In genomic region chr5:177509991-177510566, GRCh38 we compare ENCODE assay signal across 10 cellular contexts. TPM values are rescaled to one million over a fixed set of nuclear protein-coding genes. Genes with fewer than 3 reads are reported as not detected.
DNase-seq lines count a peak whose midpoint lies in the region; ATAC-seq and TF ChIP-seq lines count a peak whose summit lies in the region.
"Had no signal": no experiment of that assay in that cellular context is flagged by ENCODE, and none has a peak within 500 bp of the region (broad histone marks: within the 10 kb centered on the region; RNA-seq: fewer than 3 reads in every experiment).

No MANE protein-coding gene starts in this region.

- H3K9ac ChIP-seq in HCT116 (ENCODE audit: low read length) (no peak overlapping the region), SU-DHL-6 (ENCODE audit: low read length) (peak overlapping the region; percentile 88), rectal smooth muscle tissue (ENCODE audit: low read length) (no peak overlapping the region)

- TF ChIP-seq RAD21 in HCT116 (IDR thresholded peaks at IDR 0.05; ENCODE audit: low read depth): no peak

- peak overlapping the region in 1 of 2 donors; percentile 25 for H3K4me3 Mint-ChIP-seq in effector memory CD8-positive, alpha-beta T cell
- H3K4me3 Mint-ChIP-seq: type B pancreatic cell had no signal

- CTCF ChIA-PET in HCT116 (lab: Charles Lee): no interaction called here

- H4K20me1 ChIP-seq in HCT116 (ENCODE audit: insufficient read depth) (no peaks in the 10 kb centered on the region), SU-DHL-6 (ENCODE audit: low read depth, low read length) (no peaks in the 10 kb centered on the region)

- peak; percentile 21; the same call in 1 of the 2 replicates for ATAC-seq in HCT116
- ATAC-seq in effector memory CD8-positive, alpha-beta T cell (replicated peaks): no peak
- no peak for ATAC-seq in GM18519 (IDR thresholded peaks at IDR 0.05; ENCODE audit: low FRiP score, unreplicated experiment)

- no peaks in the 10 kb centered on the region for H3K9me3 Mint-ChIP-seq in effector memory CD8-positive, alpha-beta T cell
- H3K9me3 Mint-ChIP-seq: type B pancreatic cell had no signal

- RAD21 ChIA-PET in HCT116 (lab: Charles Lee; ENCODE audit: low non-redundant PET in 1 of 2, low total read pairs in 2 of 2, uncharacterized antibody in 2 of 2, unreplicated experiment in 2 of 2): no interaction called here

- H2AFZ ChIP-seq in HCT116 (ENCODE audit: low read depth, low read length, poor library complexity, severe bottlenecking) (no peak overlapping the region), SU-DHL-6 (ENCODE audit: low read depth, low read length, severe bottlenecking) (no peak overlapping the region)

- POLR2A ChIA-PET in HCT116 (lab: Charles Lee): no interaction called here

- no peak for TF ChIP-seq CTCF in HCT116 (IDR thresholded peaks at IDR 0.05 in 2 of 3, conservative IDR thresholded peaks at IDR 0.05 in 1 of 3; ENCODE audit: borderline replicate concordance in 1 of 3, insufficient read depth in 1 of 3, low read depth in 2 of 3, low read length in 2 of 3)
- TF ChIP-seq CTCF in SU-DHL-6 (IDR thresholded peaks at IDR 0.05; ENCODE audit: insufficient read depth, low read length, poor library complexity, severe bottlenecking): peak; percentile 47

- TF ChIP-seq POLR2A in GM18526 (IDR thresholded peaks at IDR 0.05; ENCODE audit: extremely low read depth, insufficient read length) (peak; percentile 42), HCT116 (IDR thresholded peaks at IDR 0.05; ENCODE audit: borderline replicate concordance, extremely low read depth, insufficient read depth, insufficient read length) (no peak)

- H3K79me2 ChIP-seq in HCT116 (ENCODE audit: insufficient read depth, low read length) (peaks cover 8% of the 10 kb centered on the region; the same call in 1 of the 2 replicates), SU-DHL-6 (ENCODE audit: insufficient read depth, low read length) (peaks cover 26% of the 10 kb centered on the region)

- H3K27me3 ChIP-seq in HCT116 (ENCODE audit: insufficient read depth, low read length): no peaks in the 10 kb centered on the region
- H3K27me3 ChIP-seq in SU-DHL-6 (ENCODE audit: low read length): no peaks in the 10 kb centered on the region
- no peaks in the 10 kb centered on the region for H3K27me3 ChIP-seq in rectal smooth muscle tissue (ENCODE audit: control insufficient read depth, insufficient read depth, low read length)

- H3K36me3 ChIP-seq in HCT116 (ENCODE audit: control insufficient read depth in 1 of 2, insufficient read depth in 2 of 2, low read length in 2 of 2) (peaks cover 23 to 44% of the 10 kb centered on the region in 2 experiments; a peak in 3 of 4 replicates), SU-DHL-6 (ENCODE audit: low read length) (peaks cover 5% of the 10 kb centered on the region), rectal smooth muscle tissue (ENCODE audit: control insufficient read depth, insufficient read depth, low read length) (peaks cover 23% of the 10 kb centered on the region)

- no peaks in the 10 kb centered on the region for H3K9me3 ChIP-seq in HCT116 (ENCODE audit: control insufficient read depth in 1 of 2, insufficient read depth in 1 of 2, low read depth in 1 of 2, low read length in 2 of 2)
- H3K9me3 ChIP-seq in SU-DHL-6 (ENCODE audit: insufficient read depth, low read length): no peaks in the 10 kb centered on the region

- no peak overlapping the region for H3K4me2 ChIP-seq in HCT116 (ENCODE audit: low read length)
- H3K4me2 ChIP-seq in SU-DHL-6 (ENCODE audit: low read depth, low read length, poor library complexity, severe bottlenecking): peak overlapping the region; percentile 92

- peaks cover 35% of the 10 kb centered on the region for H3F3A ChIP-seq in SU-DHL-6 (ENCODE audit: insufficient read depth)

- no peak overlapping the region for H3K27ac Mint-ChIP-seq in effector memory CD8-positive, alpha-beta T cell
- H3K27ac Mint-ChIP-seq: type B pancreatic cell had no signal

- intact Hi-C loops in HCT116 (cut with micrococcal nuclease): no loop called here

- no peak for DNase-seq in HCT116 (ENCODE audit: low read depth, low spot score)
- no peak for DNase-seq in NCI-H524 treated with DMSO at 0.1 percent for 48 hours (lab: John Stamatoyannopoulos, UW)
- no peak for DNase-seq in effector memory CD8-positive, alpha-beta T cell
- DNase-seq in NCI-H2029 (lab: John Stamatoyannopoulos, UW): no peak
- DNase-seq: NCI-H2227 treated with DMSO at 0.1 percent for 48 hours had no signal

- no TSS peak for BruUV-seq in HCT116 (replicated peaks; lab: Mats Ljungman, UMichigan)

- H3K36me3 Mint-ChIP-seq in effector memory CD8-positive, alpha-beta T cell (ENCODE audit: insufficient read depth): peaks cover 28% of the 10 kb centered on the region

- no peaks in the 10 kb centered on the region for H3K27me3 Mint-ChIP-seq in effector memory CD8-positive, alpha-beta T cell
- H3K27me3 Mint-ChIP-seq: type B pancreatic cell had no signal

- no peak overlapping the region for H3K4me3 ChIP-seq in HCT116 (replicated peaks in 1 of 2; ENCODE audit: low read depth in 1 of 2, low read length in 2 of 2)
- peak overlapping the region; percentile 66 for H3K4me3 ChIP-seq in SU-DHL-6 (ENCODE audit: insufficient read depth, low read length, poor library complexity, severe bottlenecking)
- peak overlapping the region; percentile 58 for H3K4me3 ChIP-seq in rectal smooth muscle tissue (ENCODE audit: low read length)

- H3K27ac ChIP-seq in HCT116 (ENCODE audit: low read depth, low read length) (no peak overlapping the region), SU-DHL-6 (ENCODE audit: low read depth, low read length) (peak overlapping the region; percentile 95), rectal smooth muscle tissue (ENCODE audit: low read depth, low read length) (no peak overlapping the region)

- H3K9me2 ChIP-seq in HCT116 (ENCODE audit: insufficient read depth) (no peaks in the 10 kb centered on the region), SU-DHL-6 (replicated peaks; ENCODE audit: insufficient read depth, low read length) (no peaks in the 10 kb centered on the region)

- peaks cover 0 to 1% of the 10 kb centered on the region in 2 experiments; a peak in 2 of 4 replicates for H3K4me1 ChIP-seq in HCT116 (ENCODE audit: control insufficient read depth in 1 of 2, insufficient read depth in 2 of 2, low read length in 2 of 2)
- H3K4me1 ChIP-seq in rectal smooth muscle tissue (ENCODE audit: control insufficient read depth, insufficient read depth, low read length): no peaks in the 10 kb centered on the region

- H3K4me1 Mint-ChIP-seq in effector memory CD8-positive, alpha-beta T cell (ENCODE audit: low read depth in 2 of 2): peaks cover 10% of the 10 kb centered on the region in 2 donors

TF ChIP-seq in HCT116, 20 proteins besides CTCF, POLR2A, EP300 and RAD21 (continues in another document):
- TF ChIP-seq ZFX (IDR thresholded peaks at IDR 0.05) (no peak), TCF7L2 (IDR thresholded peaks at IDR 0.05; ENCODE audit: borderline replicate concordance, extremely low read depth, insufficient read depth, insufficient read length) (no peak), SIN3A (IDR thresholded peaks at IDR 0.05; ENCODE audit: low read depth) (no peak), SRF (IDR thresholded peaks at IDR 0.05; ENCODE audit: low read depth) (no peak), ELF1 (IDR thresholded peaks at IDR 0.05; ENCODE audit: borderline replicate concordance, low read depth) (no peak), FOSL1 (IDR thresholded peaks at IDR 0.05; ENCODE audit: low read depth) (no peak), CBX3 (IDR thresholded peaks at IDR 0.05; ENCODE audit: low read depth) (no peak), JUND (IDR thresholded peaks at IDR 0.05) (no peak), ZNF274 (IDR thresholded peaks at IDR 0.05; ENCODE audit: low read depth, low read length) (no peak), MAX (IDR thresholded peaks at IDR 0.05) (no peak), ZBTB33 (IDR thresholded peaks at IDR 0.05; ENCODE audit: extremely low read depth, insufficient replicate concordance, low read length) (no peak), SP1 (IDR thresholded peaks at IDR 0.05; ENCODE audit: low read depth) (no peak)

RNA-seq across cellular contexts. Expression of gene DOK3, which starts 0.5 kb away (rescaled TPM):
- 8.0 TPM for total RNA-seq in HCT116 (2021; ENCODE audit: unreplicated experiment)
- polyA plus RNA-seq in HCT116 (2012): 3.3 and 3.7 TPM in 2 replicates

RNA-seq across cellular contexts. Expression of gene DDX41, which starts 6.7 kb away (rescaled TPM):
- 141 TPM for total RNA-seq in HCT116 (2021; ENCODE audit: unreplicated experiment)
- 267 and 489 TPM in 2 replicates for polyA plus RNA-seq in HCT116 (2012)

RNA-seq across cellular contexts. Expression of gene PDLIM7, which starts 12.7 kb away (rescaled TPM):
- 153 TPM for total RNA-seq in HCT116 (2021; ENCODE audit: unreplicated experiment)
- polyA plus RNA-seq in HCT116 (2012): 152 and 163 TPM in 2 replicates

RNA-seq across cellular contexts. Expression of gene DBN1, which starts 36.6 kb away (rescaled TPM):
- total RNA-seq in HCT116 (2021; ENCODE audit: unreplicated experiment): 144 TPM
- polyA plus RNA-seq in HCT116 (2012): 110 and 117 TPM in 2 replicates

RNA-seq across cellular contexts. Expression of gene FAM193B, which starts 44.3 kb away (rescaled TPM):
- total RNA-seq in HCT116 (2021; ENCODE audit: unreplicated experiment): 54.0 TPM
- polyA plus RNA-seq in HCT116 (2012): 51.8 and 53.5 TPM in 2 replicates

Comparison
In these comparisons a context has a peak if more than half of its experiments do, and no peak if none do; other contexts are left out.
1. H3K4me3 ChIP-seq: peak in SU-DHL-6 (single experiment) and rectal smooth muscle tissue (single experiment); none in HCT116 (0 of 2).